Comparison of ENCODE assay signal across 38 cellular contexts in genomic region chr5:142514196-142514595, GRCh38.
"Had no signal": no experiment of that assay in that cellular context is flagged by ENCODE, and none has a peak within 500 bp of the region (broad histone marks: within the 10 kb centered on the region; RNA-seq: fewer than 3 reads in every experiment).

No MANE protein-coding gene starts in this region.

- H3K4me3 ChIP-seq: adrenal gland, cardiac muscle cell had no signal

- H3K27me3 Mint-ChIP-seq: activated CD4-positive, alpha-beta memory T cell treated with anti-CD3 and anti-CD28 coated beads for 36 hours; activated CD4-positive, alpha-beta T cell treated with anti-CD3 and anti-CD28 coated beads, Interleukin-2, amount 10 ng/mL, durations not matched to agents 24 days and 14 days; activated naive CD8-positive, alpha-beta T cell treated with anti-CD3 and anti-CD28 coated beads for 36 hours; activated T-helper 17 cell treated with anti-CD3 and anti-CD28 coated beads, Interleukin-2, amount 50 U/mL, for 72 hours; brain had no signal

- H3K9me3 ChIP-seq: adrenal gland had no signal

- H3K27me3 ChIP-seq: adrenal gland had no signal

- FAIRE-seq: bronchial epithelial cell, TTC549 had no signal

- H3K4me3 Mint-ChIP-seq: activated B cell treated with CpG ODN at 0.5 μM for 24 hours; activated CD4-positive, alpha-beta memory T cell treated with anti-CD3 and anti-CD28 coated beads for 36 hours; activated CD4-positive, alpha-beta T cell treated with anti-CD3 and anti-CD28 coated beads, Interleukin-2, amount 10 ng/mL, durations not matched to agents 24 days and 14 days; activated CD8-positive, alpha-beta T cell treated with anti-CD3 and anti-CD28 coated beads for 36 hours; activated naive CD4-positive, alpha-beta T cell treated with anti-CD3 and anti-CD28 coated beads for 36 hours; activated naive CD8-positive, alpha-beta T cell treated with anti-CD3 and anti-CD28 coated beads for 36 hours; activated T-cell treated with anti-CD3 and anti-CD28 coated beads, Interleukin-2, amount 50 U/mL, for 4 hours; activated T-cell treated with anti-CD3 and anti-CD28 coated beads, Interleukin-2, amount 50 U/mL, for 72 hours; activated T-helper 1 cell treated with anti-CD3 and anti-CD28 coated beads, Interleukin-12 subunit alpha, Interleukin-12 subunit beta, Interleukin-2, Interleukin-4 antibody, amounts not matched to agents 30 ng/mL and 10 ng/mL and 1 ng/mL, durations not matched to agents 14 hours and 24 hours and 36 hours; activated T-helper 17 cell treated with anti-CD3 and anti-CD28 coated beads, Interleukin-2, amount 50 U/mL, for 72 hours; brain; central memory CD8-positive, alpha-beta T cell; T-helper 1 cell treated with Interleukin-12 subunit alpha and Interleukin-12 subunit beta and Interleukin-4 antibody, amounts not matched to agents 30 μg/mL and 1 μg/mL, for 36 hours; T-helper 2 cell treated with Interferon-gamma antibody and Interleukin-4, amounts not matched to agents 5 μg/mL and 100 μg/mL, for 36 hours had no signal

- H3K9me3 Mint-ChIP-seq: T-helper 2 cell treated with Interferon-gamma antibody and Interleukin-4, amounts not matched to agents 5 μg/mL and 100 μg/mL, for 36 hours had no signal

- H3K36me3 ChIP-seq: adrenal gland, cardiac muscle cell had no signal

- H3K27ac Mint-ChIP-seq: activated B cell treated with CpG ODN at 0.5 μM for 24 hours; activated CD4-positive, alpha-beta memory T cell treated with anti-CD3 and anti-CD28 coated beads for 36 hours; activated CD4-positive, alpha-beta T cell treated with anti-CD3 and anti-CD28 coated beads, Interleukin-2, amount 10 ng/mL, durations not matched to agents 24 days and 14 days; activated CD8-positive, alpha-beta T cell treated with anti-CD3 and anti-CD28 coated beads for 36 hours; activated naive CD4-positive, alpha-beta T cell treated with anti-CD3 and anti-CD28 coated beads for 36 hours; activated naive CD4-positive, alpha-beta T cell treated with anti-CD3 and anti-CD28 coated beads, Interleukin-2, amount 50 U/mL, for 72 hours; activated naive CD8-positive, alpha-beta T cell treated with anti-CD3 and anti-CD28 coated beads for 36 hours; activated T-cell treated with anti-CD3 and anti-CD28 coated beads, Interleukin-2, amount 50 U/mL, for 72 hours; activated T-helper 1 cell treated with anti-CD3 and anti-CD28 coated beads, Interleukin-12 subunit alpha, Interleukin-12 subunit beta, Interleukin-2, Interleukin-4 antibody, amounts not matched to agents 30 ng/mL and 10 ng/mL and 1 ng/mL, durations not matched to agents 14 hours and 24 hours and 36 hours; activated T-helper 17 cell treated with anti-CD3 and anti-CD28 coated beads, Interleukin-2, amount 50 U/mL, for 72 hours; brain; T-helper 1 cell treated with Interleukin-12 subunit alpha and Interleukin-12 subunit beta and Interleukin-4 antibody, amounts not matched to agents 30 μg/mL and 1 μg/mL, for 36 hours; T-helper 2 cell treated with Interferon-gamma antibody and Interleukin-4, amounts not matched to agents 5 μg/mL and 100 μg/mL, for 36 hours had no signal

- H3K36me3 Mint-ChIP-seq: activated naive CD8-positive, alpha-beta T cell treated with anti-CD3 and anti-CD28 coated beads for 36 hours had no signal

- DNase-seq: activated B cell treated with CpG ODN at 0.5 μM for 24 hours; activated CD4-positive, alpha-beta memory T cell treated with anti-CD3 and anti-CD28 coated beads for 36 hours; activated CD4-positive, alpha-beta T cell treated with anti-CD3 and anti-CD28 coated beads for 4 hours; activated CD4-positive, alpha-beta T cell treated with anti-CD3 and anti-CD28 coated beads, Interleukin-2, amount 10 ng/mL, durations not matched to agents 24 days and 14 days; activated CD4-positive, alpha-beta T cell treated with anti-CD3 and anti-CD28 coated beads, Interleukin-2, amount 50 U/mL, for 1 hour; activated CD4-positive, alpha-beta T cell treated with anti-CD3 and anti-CD28 coated beads, Interleukin-2, amount 50 U/mL, for 4 hours; activated CD4-positive, CD25-positive, alpha-beta regulatory T cell treated with anti-CD3 and anti-CD28 coated beads, Interleukin-2, amount 50 U/mL, for 72 hours; activated CD8-positive, alpha-beta memory T cell treated with anti-CD3 and anti-CD28 coated beads, Interleukin-2, amount 50 U/mL, for 4 hours; activated CD8-positive, alpha-beta T cell treated with anti-CD3 and anti-CD28 coated beads for 36 hours; activated effector memory CD4-positive, alpha-beta T cell treated with anti-CD3 and anti-CD28 coated beads, Interleukin-2, amount 50 U/mL, for 16 hours; activated gamma-delta T cell treated with Interleukin-2 at 50 U/mL for 16 hours; activated naive CD4-positive, alpha-beta T cell; activated naive CD4-positive, alpha-beta T cell treated with anti-CD3 and anti-CD28 coated beads for 36 hours; activated naive CD4-positive, alpha-beta T cell treated with anti-CD3 and anti-CD28 coated beads, Interleukin-2, amount 50 U/mL, for 16 hours; activated naive CD8-positive, alpha-beta T cell treated with anti-CD3 and anti-CD28 coated beads for 36 hours; activated T-cell treated with anti-CD3 and anti-CD28 coated beads for 4 hours; activated T-cell treated with anti-CD3 and anti-CD28 coated beads, Interleukin-2, amount 50 U/mL, for 1 hour; activated T-cell treated with anti-CD3 and anti-CD28 coated beads, Interleukin-2, amount 50 U/mL, for 4 hours; activated T-cell treated with anti-CD3 and anti-CD28 coated beads, Interleukin-2, amount 50 U/mL, for 72 hours; adrenal gland; amniotic stem cell; aorta; caudate nucleus; cerebellar nuclear complex; T-helper 1 cell; T-helper 2 cell; T-helper 9 cell had no signal

- ATAC-seq: activated CD8-positive, alpha-beta T cell treated with anti-CD3 and anti-CD28 coated beads for 36 hours; activated naive CD4-positive, alpha-beta T cell treated with anti-CD3 and anti-CD28 coated beads, Interleukin-2, amount 50 U/mL, for 72 hours; activated T-cell treated with anti-CD3 and anti-CD28 coated beads, Interleukin-2, amount 50 U/mL, for 4 hours; activated T-cell treated with anti-CD3 and anti-CD28 coated beads, Interleukin-2, amount 50 U/mL, for 72 hours; activated T-helper 17 cell treated with anti-CD3 and anti-CD28 coated beads, Interleukin-2, amount 50 U/mL, for 72 hours had no signal

- H3K4me1 Mint-ChIP-seq: activated B cell treated with CpG ODN at 0.5 μM for 24 hours; central memory CD8-positive, alpha-beta T cell had no signal

- H3K27ac ChIP-seq: cardiac muscle cell, VCaP had no signal
